Comparison of ENCODE assay signal across 8 cellular contexts in genomic region chr6:4134841-4135664, GRCh38. TPM values are rescaled to one million over a fixed set of nuclear protein-coding genes. Genes with fewer than 3 reads are reported as not detected.
DNase-seq lines count a peak whose midpoint lies in the region; ATAC-seq, FAIRE-seq and TF ChIP-seq lines count a peak whose summit lies in the region.

Gene ECI2 (minus strand): TSS chr6:4135575. CDS start chr6:4135560, 15 bp downstream.

- 0 to 1% methylated on average over 66 of the region's 66 CpGs for WGBS in pancreas, 2 donors
- WGBS in upper lobe of left lung, 2 donors = 1 to 2% methylated on average over 36 to 37 of the region's 66 CpGs

- ATAC-seq in GM21360 (IDR thresholded peaks at IDR 0.05; ENCODE audit: unreplicated experiment) (peak; percentile 39), Right ventricle myocardium inferior (peak; percentile 56), pancreas (peak; percentile 52 to 70 (median 64)), upper lobe of left lung (ENCODE audit: low FRiP score in 2 of 2) (peak; percentile 72 to 90)

- H3K27me3 ChIP-seq in pancreas = no peaks in the 10 kb centered on the region
- H3K27me3 ChIP-seq in upper lobe of left lung = no peaks in the 10 kb centered on the region

- peaks cover 16% of the 10 kb centered on the region for H3K36me3 Mint-ChIP-seq in activated naive CD8-positive, alpha-beta T cell

- H3K4me1 ChIP-seq in pancreas (peaks cover 4 to 27% (median 12%) of the 10 kb centered on the region in 3 donors), upper lobe of left lung (peaks cover 15 to 25% (median 20%) of the 10 kb centered on the region in 4 donors)

- no peak for FAIRE-seq in pancreas (lab: Jason Lieb, UNC)

- H3K27me3 Mint-ChIP-seq in activated naive CD8-positive, alpha-beta T cell = no peaks in the 10 kb centered on the region

- peak within 1 kb of the TSS; percentile 78 to 93 (median 84) for H3K27ac ChIP-seq in pancreas
- peak within 1 kb of the TSS; percentile 88 to 93 (median 90) for H3K27ac ChIP-seq in upper lobe of left lung

- peak; percentile 65 for TF ChIP-seq POLR2A in Raji (IDR thresholded peaks at IDR 0.05; ENCODE audit: insufficient read depth, low read depth, low read length)
- peak in 3 of 4 donors; percentile 68 to 74 (median 74) for TF ChIP-seq POLR2A in upper lobe of left lung (IDR thresholded peaks at IDR 0.05)

- peak within 1 kb of the TSS; percentile 83 for H3K27ac Mint-ChIP-seq in activated naive CD8-positive, alpha-beta T cell

- intact Hi-C loops in Right ventricle myocardium inferior (cut with DNase I) (loop anchor here (2.0 to 5.0 kb wide), 2 partner anchors 78 to 114 kb away; a partner anchor contains a TSS), pancreas (cut with DNase I) (no loop called here)

- H3K4me1 Mint-ChIP-seq in activated naive CD8-positive, alpha-beta T cell (ENCODE audit: low read depth) = peaks cover 51% of the 10 kb centered on the region

- DNase-seq in Caki2 (ENCODE audit: low read depth) = peak; percentile 78
- DNase-seq in HS-5 (ENCODE audit: low read depth) = peak; percentile 36
- peak; percentile 88 for DNase-seq in Right ventricle myocardium inferior (ENCODE audit: missing footprints)
- DNase-seq in pancreas = peak; percentile 69 to 94 (median 81)
- peak; percentile 70 to 93 for DNase-seq in upper lobe of left lung

- no peaks in the 10 kb centered on the region for H3K9me3 Mint-ChIP-seq in activated naive CD8-positive, alpha-beta T cell (ENCODE audit: low read depth)

- no peak for TF ChIP-seq CTCF in pancreas (IDR thresholded peaks at IDR 0.05)
- peak in 2 of 6 experiments; percentile 8 to 23 for TF ChIP-seq CTCF in upper lobe of left lung (IDR thresholded peaks at IDR 0.05)

- peak within 1 kb of the TSS; percentile 86 for H3K4me3 Mint-ChIP-seq in activated naive CD8-positive, alpha-beta T cell

- H3K36me3 ChIP-seq in pancreas (peaks cover 0 to 4% (median 0%) of the 10 kb centered on the region in 3 donors), upper lobe of left lung (peaks cover 0 to 17% (median 4%) of the 10 kb centered on the region in 4 donors)

- H3K4me3 ChIP-seq in pancreas = peak within 1 kb of the TSS; percentile 49 to 71 (median 56)
- peak within 1 kb of the TSS; percentile 61 to 87 (median 84) for H3K4me3 ChIP-seq in upper lobe of left lung

- in situ Hi-C loops in Caki2 (cut with HindIII; ENCODE audit: low pct_unique_long_range_greater_than_20kb, low sequenced_read_pairs) = no loop called here

- TF ChIP-seq EP300 in upper lobe of left lung (IDR thresholded peaks at IDR 0.05) = peak in 1 of 4 donors; percentile 1

- H3K9me3 ChIP-seq in pancreas = no peaks in the 10 kb centered on the region
- H3K9me3 ChIP-seq in upper lobe of left lung = no peaks in the 10 kb centered on the region

RNA-seq across cellular contexts. Expression of gene ECI2, which starts in this region (rescaled TPM):
- total RNA-seq in Caki2 (2014; rRNA removed; shearing (Covaris generic); ENCODE audit: low replicate concordance) = 74.5 and 81.0 TPM in 2 replicates
- 150 TPM for total RNA-seq in Right ventricle myocardium inferior
- total RNA-seq in pancreas = 10 to 100 TPM; 34.2 to 79.6 (median 55.4) TPM
- 10 to 100 TPM; 26.8 to 54.5 TPM for polyA plus RNA-seq in pancreas
- total RNA-seq in upper lobe of left lung = 10 to 100 TPM; 20.8 to 51.5 (median 34.1) TPM

Comparison
In these comparisons a context has a peak if more than half of its experiments do, and no peak if none do; other contexts are left out.
1. Peak in every context shown above with its lines: DNase-seq, ATAC-seq, H3K4me3 ChIP-seq and H3K27ac ChIP-seq.
2. DNase-seq: peak in every context shown above with its lines; median percentile 88 in Right ventricle myocardium inferior; 82 in upper lobe of left lung; 81 in pancreas; 78 in Caki2; 36 in HS-5.